ENCODE assay signal across 8 cellular contexts in the genomic region with DNA sequence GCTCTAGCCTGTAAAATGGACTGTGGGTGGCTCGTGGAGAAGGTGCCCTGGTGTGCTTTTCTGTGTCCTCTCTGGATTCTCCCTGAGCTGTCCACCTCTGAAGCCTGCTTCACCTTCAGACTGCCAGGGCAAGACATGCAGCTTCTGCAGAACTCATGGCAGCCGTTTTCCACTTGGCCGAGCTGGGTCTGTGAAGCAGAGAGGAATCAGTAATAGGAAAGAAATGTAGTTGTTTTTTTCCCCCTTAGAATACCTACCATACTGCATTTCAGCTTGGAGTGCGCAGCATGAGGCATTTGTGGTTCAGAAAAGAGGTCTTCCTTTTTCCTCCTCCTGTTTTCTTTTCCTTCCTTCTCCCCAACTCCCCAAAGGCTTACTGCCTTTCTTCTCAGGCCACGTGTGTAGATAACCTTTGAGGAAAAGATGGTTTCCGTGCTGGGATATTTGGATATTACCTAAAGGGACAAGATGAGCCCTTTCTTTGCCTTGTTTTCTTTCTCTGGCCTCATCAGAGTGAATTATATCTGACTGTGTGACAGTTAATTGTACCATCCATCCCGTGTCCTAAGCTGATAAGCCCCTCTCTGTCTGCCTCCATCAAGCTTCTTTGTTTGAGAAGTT. TPM values are rescaled to one million over a fixed set of nuclear protein-coding genes. Genes with fewer than 3 reads are reported as not detected.
A peak's percentile ranks its signal among the peaks of the same experiment; 100 is the strongest.
DNase-seq lines count a peak whose midpoint lies in the region; ATAC-seq, FAIRE-seq and TF ChIP-seq lines count a peak whose summit lies in the region.

No MANE protein-coding gene starts in this region.

- H3K27ac ChIP-seq in OCI-LY7 (ENCODE audit: low read depth, low read length, poor library complexity, severe bottlenecking) (no peak overlapping the region), endothelial cell of umbilical vein (ENCODE audit: insufficient read depth, low read depth, low read length) (no peak overlapping the region), rectal smooth muscle tissue (ENCODE audit: low read depth, low read length) (peak overlapping the region; percentile 69), dorsolateral prefrontal cortex (peak overlapping the region in 2 of 59 donors; percentile 13 to 28)

- H3K9ac ChIP-seq in endothelial cell of umbilical vein (replicated peaks; ENCODE audit: extremely low read depth, insufficient read depth, low read length), result no peak overlapping the region
- no peak overlapping the region for H3K9ac ChIP-seq in rectal smooth muscle tissue (ENCODE audit: low read length)

- peak; percentile 73 for FAIRE-seq in endothelial cell of umbilical vein (lab: Jason Lieb, UNC)

- no TSS peak for BruUV-seq in OCI-LY7 (replicated peaks; lab: Mats Ljungman, UMichigan)
- BruUV-seq in endothelial cell of umbilical vein (replicated peaks; lab: Mats Ljungman, UMichigan), result no TSS peak

- H3K4me1 ChIP-seq in OCI-LY7 (ENCODE audit: insufficient read depth, low read length, poor library complexity, severe bottlenecking), result peaks cover 22% of the 10 kb centered on the region
- peaks cover 12% of the 10 kb centered on the region for H3K4me1 ChIP-seq in endothelial cell of umbilical vein (ENCODE audit: control insufficient read depth, extremely low read depth, insufficient read depth, low read length)
- H3K4me1 ChIP-seq in rectal smooth muscle tissue (ENCODE audit: control insufficient read depth, insufficient read depth, low read length), result peaks cover 40% of the 10 kb centered on the region

- H3K79me2 ChIP-seq in OCI-LY7 (ENCODE audit: insufficient read depth, low read depth, low read length) (no peaks in the 10 kb centered on the region), endothelial cell of umbilical vein (ENCODE audit: control insufficient read depth, insufficient read depth, low read length) (peaks cover 86% of the 10 kb centered on the region)

- no peaks in the 10 kb centered on the region for H3K9me2 ChIP-seq in OCI-LY7 (ENCODE audit: insufficient read depth, low read length)

- CTCF ChIA-PET in OCI-LY7 (lab: Charles Lee; ENCODE audit: unreplicated experiment) (interaction anchor here (0.6 to 1.3 kb wide), 2 partner anchors 10 to 89 kb away, joined by 3 to 4 read pairs; no protein-coding TSS in a partner anchor), endothelial cell of umbilical vein (lab: Charles Lee) (interaction anchor here (0.6 to 1.8 kb wide), 7 partner anchors 9 to 470 kb away, joined by 3 to 8 read pairs (median 5); no protein-coding TSS in a partner anchor)

- intact Hi-C loops in OCI-LY7 (cut with micrococcal nuclease; ENCODE audit: unreplicated experiment) (no loop called here), endothelial cell of umbilical vein (cut with micrococcal nuclease) (no loop called here), dorsolateral prefrontal cortex (cut with DNase I) (loop anchor here in 1 of 2 donors (5.0 kb wide), 1 partner anchor 395 kb away; no protein-coding TSS in a partner anchor)

- H3K9me1 ChIP-seq in endothelial cell of umbilical vein (replicated peaks; ENCODE audit: control insufficient read depth, extremely low read depth, insufficient read depth, low read length), result no peaks in the 10 kb centered on the region

- H3K36me3 ChIP-seq in OCI-LY7 (ENCODE audit: insufficient read depth, low read length), result no peaks in the 10 kb centered on the region
- no peaks in the 10 kb centered on the region for H3K36me3 ChIP-seq in endothelial cell of umbilical vein (ENCODE audit: control insufficient read depth in 2 of 2, extremely low read depth in 1 of 2, insufficient read depth in 2 of 2, low read length in 2 of 2)
- no peaks in the 10 kb centered on the region for H3K36me3 ChIP-seq in rectal smooth muscle tissue (ENCODE audit: control insufficient read depth, insufficient read depth, low read length)

- H3K4me2 ChIP-seq in OCI-LY7 (ENCODE audit: low read length) (peak overlapping the region; percentile 56), endothelial cell of umbilical vein (ENCODE audit: insufficient read depth, low read length) (peak overlapping the region; percentile 16)

- peak; percentile 4 for ATAC-seq in GM18517 (IDR thresholded peaks at IDR 0.05; ENCODE audit: unreplicated experiment)

- H4K20me1 ChIP-seq in OCI-LY7 (ENCODE audit: insufficient read depth, low read length) (peaks cover 12% of the 10 kb centered on the region; the same call in 1 of the 2 replicates), endothelial cell of umbilical vein (replicated peaks; ENCODE audit: control insufficient read depth, extremely low read depth, insufficient read depth, low read length) (peaks cover 2% of the 10 kb centered on the region)

- H3K4me3 ChIP-seq in OCI-LY7 (ENCODE audit: low read depth, low read length, poor library complexity, severe bottlenecking) (peak overlapping the region; percentile 10), endothelial cell of umbilical vein (replicated peaks in 1 of 3; ENCODE audit: insufficient read depth in 1 of 3, low read depth in 1 of 3, low read length in 3 of 3) (no peak overlapping the region), rectal smooth muscle tissue (ENCODE audit: low read length) (no peak overlapping the region), dorsolateral prefrontal cortex (no peak overlapping the region)

- H3K9me3 ChIP-seq in OCI-LY7 (ENCODE audit: low read length), result no peaks in the 10 kb centered on the region
- no peaks in the 10 kb centered on the region for H3K9me3 ChIP-seq in endothelial cell of umbilical vein (replicated peaks; ENCODE audit: control insufficient read depth, insufficient read depth, low read length)

- H2AFZ ChIP-seq in OCI-LY7 (ENCODE audit: low read length) (no peak overlapping the region), endothelial cell of umbilical vein (ENCODE audit: low read depth, low read length) (no peak overlapping the region)

- TF ChIP-seq CTCF in OCI-LY7 (conservative IDR thresholded peaks at IDR 0.05; ENCODE audit: low read length), result no peak
- TF ChIP-seq CTCF in endothelial cell of umbilical vein (IDR thresholded peaks at IDR 0.05; ENCODE audit: extremely low read depth in 1 of 2, insufficient read depth in 1 of 2, low read depth in 1 of 2, low read length in 2 of 2), result no peak
- no peak for TF ChIP-seq CTCF in dorsolateral prefrontal cortex (IDR thresholded peaks at IDR 0.05 in 54 of 56, conservative IDR thresholded peaks at IDR 0.05 in 2 of 56; ENCODE audit: low read depth in 1 of 56, partially characterized antibody in 56 of 56)

- no peak for TF ChIP-seq POLR2A in endothelial cell of umbilical vein (IDR thresholded peaks at IDR 0.05; ENCODE audit: low read depth, low read length)

- dilution Hi-C loops in endothelial cell of umbilical vein (cut with MboI; ENCODE audit: extremely low pct_ligation_motif_present, low sequenced_read_pairs), result no loop called here

- POLR2A ChIA-PET in OCI-LY7 (lab: Charles Lee) (interaction anchor here (0.6 to 1.8 kb wide), 10 partner anchors 8 to 265 kb away, joined by 3 to 10 read pairs (median 3); no protein-coding TSS in a partner anchor), endothelial cell of umbilical vein (lab: Charles Lee) (interaction anchor here (0.6 to 1.6 kb wide), 3 partner anchors 15 to 104 kb away, joined by 3 read pairs; a partner anchor contains a TSS)

- H3K27me3 ChIP-seq in endothelial cell of umbilical vein (ENCODE audit: control insufficient read depth in 2 of 2, insufficient read depth in 2 of 2, low read length in 2 of 2), result no peaks in the 10 kb centered on the region
- no peaks in the 10 kb centered on the region for H3K27me3 ChIP-seq in rectal smooth muscle tissue (ENCODE audit: control insufficient read depth, insufficient read depth, low read length)
- peaks cover 0 to 4% (median 0%) of the 10 kb centered on the region in 45 donors for H3K27me3 ChIP-seq in dorsolateral prefrontal cortex

- DNase-seq in OCI-LY7 (ENCODE audit: low spot score) (no peak), endothelial cell of umbilical vein (ENCODE audit: low read depth, low spot score) (no peak), NCI-H2029 treated with DMSO at 0.1 percent for 48 hours (lab: John Stamatoyannopoulos, UW) (no peak), iPS-NIHi7 (ENCODE audit: extremely low spot score) (no peak), dorsolateral prefrontal cortex (no peak), dermis blood vessel endothelial cell (no peak)

TF ChIP-seq in endothelial cell of umbilical vein, 7 proteins besides CTCF, POLR2A, EP300 and RAD21:
- TF ChIP-seq FOS (IDR thresholded peaks at IDR 0.05; ENCODE audit: borderline replicate concordance, insufficient read depth, low read length) (no peak), POLR2AphosphoS5 (IDR thresholded peaks at IDR 0.05; ENCODE audit: insufficient read depth, low read depth, low read length) (no peak), GATA2 (IDR thresholded peaks at IDR 0.05; ENCODE audit: insufficient read depth, insufficient read length, low read depth, low read length) (no peak), MYC (IDR thresholded peaks at IDR 0.05; ENCODE audit: low read depth, low read length) (no peak), JUN (IDR thresholded peaks at IDR 0.05; ENCODE audit: borderline replicate concordance, insufficient read depth, insufficient read length, low read depth) (no peak), EZH2 (IDR thresholded peaks at IDR 0.05; ENCODE audit: borderline replicate concordance, low read depth, low read length, severe bottlenecking) (no peak)
- TF ChIP-seq, protein P1, sequence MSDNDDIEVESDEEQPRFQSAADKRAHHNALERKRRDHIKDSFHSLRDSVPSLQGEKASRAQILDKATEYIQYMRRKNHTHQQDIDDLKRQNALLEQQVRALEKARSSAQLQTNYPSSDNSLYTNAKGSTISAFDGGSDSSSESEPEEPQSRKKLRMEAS (IDR thresholded peaks at IDR 0.05; ENCODE audit: insufficient read depth, insufficient read length), result no peak
TF ChIP-seq in endothelial cell of umbilical vein: peak in this region for 0.

RNA-seq across cellular contexts. Expression of a gene that starts 39.4 kb away (rescaled TPM):
- 3.4 and 4.4 TPM in 2 replicates for total RNA-seq in OCI-LY7 (2014; rRNA removed; shearing (Covaris generic))
- total RNA-seq in OCI-LY7 (2022), result 5.5 and 7.1 TPM in 2 replicates
- 30.8 and 33.0 TPM in 2 replicates for total RNA-seq in endothelial cell of umbilical vein
- polyA plus RNA-seq in endothelial cell of umbilical vein, result 3.1 and 3.7 TPM in 2 replicates
- 2.9 and 3.6 TPM in 2 replicates for polyA plus RNA-seq in endothelial cell of umbilical vein (2011; cell fraction: cytosol; rRNA removed)
- polyA plus RNA-seq in endothelial cell of umbilical vein (2011; cell fraction: nucleus; rRNA removed), result 14.8 and 18.3 TPM in 2 replicates
- 8.7 and 10.9 TPM in 2 replicates for polyA plus RNA-seq in endothelial cell of umbilical vein (2012)
- polyA minus RNA-seq in endothelial cell of umbilical vein, result 26.6 and 27.2 TPM in 2 replicates
- polyA minus RNA-seq in endothelial cell of umbilical vein (2011; cell fraction: cytosol; rRNA and poly(A)+ RNA removed), result 12.1 TPM
- 30.9 and 41.3 TPM in 2 replicates for polyA minus RNA-seq in endothelial cell of umbilical vein (2011; cell fraction: nucleus; rRNA and poly(A)+ RNA removed)
- total RNA-seq in dorsolateral prefrontal cortex, result 10 to 100 TPM in 27 of 120 experiments, 1 to 10 TPM in 93; 3.4 to 21.0 (median 7.6) TPM
- total RNA-seq in dermis blood vessel endothelial cell, result 20.6 and 28.9 TPM in 2 replicates
